Comparison of ENCODE assay signal across 27 cellular contexts in genomic region chr13:113112893-113113845, GRCh38. TPM values are rescaled to one million over a fixed set of nuclear protein-coding genes. Genes with fewer than 3 reads are reported as not detected.
DNase-seq lines count a peak whose midpoint lies in the region; ATAC-seq, FAIRE-seq and TF ChIP-seq lines count a peak whose summit lies in the region.
"Had no signal": no experiment of that assay in that cellular context is flagged by ENCODE, and none has a peak within 500 bp of the region (broad histone marks: within the 10 kb centered on the region; RNA-seq: fewer than 3 reads in every experiment).

No MANE protein-coding gene starts in this region.

- peak; percentile 30 for DNase-seq in activated naive CD8-positive, alpha-beta T cell treated with anti-CD3 and anti-CD28 coated beads, Interleukin-2, amount 10 ng/mL, durations not matched to agents 7 days and 5 days
- DNase-seq in activated naive CD8-positive, alpha-beta T cell treated with anti-CD3 and anti-CD28 coated beads for 36 hours: no peak
- DNase-seq in astrocyte (ENCODE audit: low read depth) (no peak), mesenteric fat pad (ENCODE audit: low spot score) (peak; percentile 55), aorta (peak; percentile 3 to 17), SIG-M5 treated with dmso at 0.1 percent for 504 hours (lab: John Stamatoyannopoulos, UW; ENCODE audit: unreplicated experiment) (no peak), ecto neural progenitor cell (ENCODE audit: low spot score) (no peak)
- DNase-seq: activated CD4-positive, alpha-beta T cell treated with anti-CD3 and anti-CD28 coated beads for 1 hour; activated CD8-positive, alpha-beta T cell treated with anti-CD3 and anti-CD28 coated beads for 36 hours; cerebellar nuclear complex; DMS53; GF-D8; GOT3; mesendoderm; NCI-H1105; NCI-H1930; NCI-H226; NCI-H748 treated with DMSO at 0.1 percent for 48 hours; small intestine; stimulated activated CD4-positive, alpha-beta T cell treated with anti-CD3 and anti-CD28 coated beads, Interleukin-2, amount 100 ng/mL, for 24 hours; T-helper 9 cell had no signal

- H3K27me3 Mint-ChIP-seq in activated naive CD8-positive, alpha-beta T cell treated with anti-CD3 and anti-CD28 coated beads, Interleukin-2, amount 10 ng/mL, durations not matched to agents 7 days and 5 days: peaks cover 8% of the 10 kb centered on the region
- peaks cover 4% of the 10 kb centered on the region for H3K27me3 Mint-ChIP-seq in activated naive CD8-positive, alpha-beta T cell treated with anti-CD3 and anti-CD28 coated beads for 36 hours
- H3K27me3 Mint-ChIP-seq in astrocyte (ENCODE audit: low read depth, unreplicated experiment): peaks cover 29% of the 10 kb centered on the region
- H3K27me3 Mint-ChIP-seq: activated naive CD4-positive, alpha-beta T cell treated with anti-CD3 and anti-CD28 coated beads, Interleukin-2, amount 50 U/mL, for 24 hours had no signal

- TF ChIP-seq CTCF in astrocyte (IDR thresholded peaks at IDR 0.05; ENCODE audit: insufficient read depth, low read depth, low read length): no peak

- no peaks in the 10 kb centered on the region for H3K36me3 Mint-ChIP-seq in activated naive CD8-positive, alpha-beta T cell treated with anti-CD3 and anti-CD28 coated beads, Interleukin-2, amount 10 ng/mL, durations not matched to agents 7 days and 5 days
- H3K36me3 Mint-ChIP-seq in activated naive CD8-positive, alpha-beta T cell treated with anti-CD3 and anti-CD28 coated beads for 36 hours: no peaks in the 10 kb centered on the region
- no peaks in the 10 kb centered on the region for H3K36me3 Mint-ChIP-seq in astrocyte (ENCODE audit: low read depth, unreplicated experiment)
- H3K36me3 Mint-ChIP-seq: activated naive CD4-positive, alpha-beta T cell treated with anti-CD3 and anti-CD28 coated beads, Interleukin-2, amount 50 U/mL, for 24 hours had no signal

- H4K20me1 ChIP-seq in astrocyte (ENCODE audit: insufficient read depth, low read length): no peaks in the 10 kb centered on the region
- H4K20me1 ChIP-seq: BLaER1 had no signal

- ATAC-seq in activated naive CD8-positive, alpha-beta T cell treated with anti-CD3 and anti-CD28 coated beads, Interleukin-2, amount 10 ng/mL, durations not matched to agents 7 days and 5 days (ENCODE audit: low read depth): peak; percentile 35
- ATAC-seq in aorta (ENCODE audit: low FRiP score): peak; percentile 11
- ATAC-seq in HG02571 (IDR thresholded peaks at IDR 0.05; ENCODE audit: unreplicated experiment): no peak
- ATAC-seq: activated CD8-positive, alpha-beta T cell treated with anti-CD3 and anti-CD28 coated beads for 36 hours had no signal

- WGBS in aorta, 2 donors: 76 to 84% methylated on average over 9 of the region's 9 CpGs

- H3K9me3 ChIP-seq in astrocyte (ENCODE audit: insufficient read depth, low read depth, low read length) (no peaks in the 10 kb centered on the region), aorta (ENCODE audit: control insufficient read depth, low read length) (no peaks in the 10 kb centered on the region)

- no peak overlapping the region for H3K4me3 Mint-ChIP-seq in activated naive CD8-positive, alpha-beta T cell treated with anti-CD3 and anti-CD28 coated beads, Interleukin-2, amount 10 ng/mL, durations not matched to agents 7 days and 5 days
- H3K4me3 Mint-ChIP-seq in activated naive CD8-positive, alpha-beta T cell treated with anti-CD3 and anti-CD28 coated beads for 36 hours: no peak overlapping the region
- H3K4me3 Mint-ChIP-seq in astrocyte (ENCODE audit: unreplicated experiment): no peak overlapping the region
- H3K4me3 Mint-ChIP-seq: activated CD8-positive, alpha-beta T cell treated with anti-CD3 and anti-CD28 coated beads for 36 hours; activated naive CD4-positive, alpha-beta T cell treated with anti-CD3 and anti-CD28 coated beads, Interleukin-2, amount 50 U/mL, for 24 hours had no signal

- no peak overlapping the region for H3K9ac ChIP-seq in astrocyte (ENCODE audit: low read length)
- H3K9ac ChIP-seq: BLaER1 had no signal

- H3K4me1 ChIP-seq in astrocyte (ENCODE audit: insufficient read depth, low read length) (peaks cover 3% of the 10 kb centered on the region), aorta (ENCODE audit: control insufficient read depth in 1 of 2, insufficient read depth in 2 of 2, low read length in 2 of 2) (no peaks in the 10 kb centered on the region)

- H3K4me3 ChIP-seq in astrocyte (ENCODE audit: insufficient read depth, low read depth, low read length): no peak overlapping the region
- no peak overlapping the region for H3K4me3 ChIP-seq in aorta (ENCODE audit: low read length in 2 of 2)
- H3K4me3 ChIP-seq: BLaER1, dorsolateral prefrontal cortex had no signal

- H2AFZ ChIP-seq in astrocyte (ENCODE audit: low read depth, low read length): no peak overlapping the region

- H3K27ac ChIP-seq in astrocyte (ENCODE audit: low read depth, low read length) (no peak overlapping the region), aorta (ENCODE audit: low read depth in 1 of 2, low read length in 2 of 2) (no peak overlapping the region)
- H3K27ac ChIP-seq: BLaER1, dorsolateral prefrontal cortex, neutrophil had no signal

- H3K36me3 ChIP-seq in astrocyte (ENCODE audit: insufficient read depth, low read length) (no peaks in the 10 kb centered on the region), aorta (ENCODE audit: control insufficient read depth in 1 of 2, insufficient read depth in 2 of 2, low read length in 1 of 2) (no peaks in the 10 kb centered on the region)
- H3K36me3 ChIP-seq: BLaER1, neutrophil had no signal

- peaks cover 2% of the 10 kb centered on the region for H3K4me1 Mint-ChIP-seq in activated naive CD8-positive, alpha-beta T cell treated with anti-CD3 and anti-CD28 coated beads, Interleukin-2, amount 10 ng/mL, durations not matched to agents 7 days and 5 days
- H3K4me1 Mint-ChIP-seq in activated naive CD8-positive, alpha-beta T cell treated with anti-CD3 and anti-CD28 coated beads for 36 hours: peaks cover 3% of the 10 kb centered on the region
- H3K4me1 Mint-ChIP-seq in astrocyte (ENCODE audit: low read depth, unreplicated experiment): peaks cover 3% of the 10 kb centered on the region
- H3K4me1 Mint-ChIP-seq: activated naive CD4-positive, alpha-beta T cell treated with anti-CD3 and anti-CD28 coated beads, Interleukin-2, amount 50 U/mL, for 24 hours had no signal

- no peak overlapping the region for H3K27ac Mint-ChIP-seq in activated naive CD8-positive, alpha-beta T cell treated with anti-CD3 and anti-CD28 coated beads, Interleukin-2, amount 10 ng/mL, durations not matched to agents 7 days and 5 days
- H3K27ac Mint-ChIP-seq in activated naive CD8-positive, alpha-beta T cell treated with anti-CD3 and anti-CD28 coated beads for 36 hours: no peak overlapping the region
- H3K27ac Mint-ChIP-seq in astrocyte (ENCODE audit: unreplicated experiment): no peak overlapping the region
- H3K27ac Mint-ChIP-seq: activated CD8-positive, alpha-beta T cell treated with anti-CD3 and anti-CD28 coated beads for 36 hours; activated naive CD4-positive, alpha-beta T cell treated with anti-CD3 and anti-CD28 coated beads, Interleukin-2, amount 50 U/mL, for 24 hours had no signal

- no peaks in the 10 kb centered on the region for H3K9me3 Mint-ChIP-seq in activated naive CD8-positive, alpha-beta T cell treated with anti-CD3 and anti-CD28 coated beads, Interleukin-2, amount 10 ng/mL, durations not matched to agents 7 days and 5 days
- H3K9me3 Mint-ChIP-seq in activated naive CD8-positive, alpha-beta T cell treated with anti-CD3 and anti-CD28 coated beads for 36 hours: no peaks in the 10 kb centered on the region
- H3K9me3 Mint-ChIP-seq in astrocyte (ENCODE audit: unreplicated experiment): peaks cover 3% of the 10 kb centered on the region
- H3K9me3 Mint-ChIP-seq: activated CD8-positive, alpha-beta T cell treated with anti-CD3 and anti-CD28 coated beads for 36 hours; activated naive CD4-positive, alpha-beta T cell treated with anti-CD3 and anti-CD28 coated beads, Interleukin-2, amount 50 U/mL, for 24 hours had no signal

- peak; percentile 66 for FAIRE-seq in astrocyte (lab: Jason Lieb, UNC)
- FAIRE-seq: small intestine had no signal

- no peak overlapping the region for H3K4me2 ChIP-seq in astrocyte (ENCODE audit: low read length)
- H3K4me2 ChIP-seq: BLaER1 had no signal

- intact Hi-C loops in aorta (cut with DNase I): no loop called here

- H3K79me2 ChIP-seq in astrocyte (ENCODE audit: insufficient read depth, low read length): no peaks in the 10 kb centered on the region

- peaks cover 23% of the 10 kb centered on the region for H3K27me3 ChIP-seq in astrocyte (ENCODE audit: insufficient read depth, low read length)
- no peaks in the 10 kb centered on the region for H3K27me3 ChIP-seq in aorta (ENCODE audit: control insufficient read depth in 1 of 2, insufficient read depth in 2 of 2, low read length in 1 of 2)
- H3K27me3 ChIP-seq: BLaER1 had no signal

- POLR2A ChIA-PET in activated naive CD8-positive, alpha-beta T cell treated with anti-CD3 and anti-CD28 coated beads, Interleukin-2, amount 10 ng/mL, durations not matched to agents 7 days and 5 days (lab: Charles Lee): interaction anchor here (0.8 kb wide), 1 partner anchor 96 kb away, joined by 5 read pairs; the partner anchor contains the start of gene PCID2

RNA-seq across cellular contexts. Expression of gene F7, which starts 7.6 kb away (rescaled TPM):
- under 1 TPM in 1 of 2 experiments, not detected in 1; 0.31 TPM for total RNA-seq in activated naive CD8-positive, alpha-beta T cell treated with anti-CD3 and anti-CD28 coated beads, Interleukin-2, amount 10 ng/mL, durations not matched to agents 7 days and 5 days
- under 1 TPM; 0.49 to 0.94 TPM for total RNA-seq in activated naive CD8-positive, alpha-beta T cell treated with anti-CD3 and anti-CD28 coated beads for 36 hours
- not detected in 2 replicates for total RNA-seq in astrocyte
- 0.35 TPM for total RNA-seq in mesenteric fat pad
- total RNA-seq in aorta: under 1 TPM in 1 of 2 donors, not detected in 1; 0.69 TPM
- polyA plus RNA-seq in aorta: under 1 TPM in 1 of 2 donors, not detected in 1; 0.08 TPM
- total RNA-seq: LHCN-M2 had no signal

RNA-seq across cellular contexts. Expression of gene F10, which starts 9.4 kb away (rescaled TPM):
- not detected for total RNA-seq in activated naive CD8-positive, alpha-beta T cell treated with anti-CD3 and anti-CD28 coated beads, Interleukin-2, amount 10 ng/mL, durations not matched to agents 7 days and 5 days
- not detected for total RNA-seq in activated naive CD8-positive, alpha-beta T cell treated with anti-CD3 and anti-CD28 coated beads for 36 hours
- total RNA-seq in astrocyte: 0.45 TPM in 1 of 2 replicates, not detected in the other
- total RNA-seq in mesenteric fat pad: 6.6 TPM
- total RNA-seq in aorta: 10 to 100 TPM in 1 of 2 donors, 1 to 10 TPM in 1; 6.5 to 38.4 TPM
- polyA plus RNA-seq in aorta: 10 to 100 TPM in 1 of 2 donors, 1 to 10 TPM in 1; 9.3 to 18.2 TPM
- total RNA-seq: activated CD8-positive, alpha-beta T cell treated with anti-CD3 and anti-CD28 coated beads for 36 hours had no signal

RNA-seq across cellular contexts. Expression of gene PROZ, which starts 45.3 kb away (rescaled TPM):
- total RNA-seq in activated naive CD8-positive, alpha-beta T cell treated with anti-CD3 and anti-CD28 coated beads, Interleukin-2, amount 10 ng/mL, durations not matched to agents 7 days and 5 days: not detected
- total RNA-seq in activated naive CD8-positive, alpha-beta T cell treated with anti-CD3 and anti-CD28 coated beads for 36 hours: under 1 TPM in 1 of 2 experiments, not detected in 1; 0.14 TPM
- total RNA-seq in astrocyte (not detected in 2 replicates), mesenteric fat pad (not detected), aorta (not detected)
- polyA plus RNA-seq in aorta: not detected
- total RNA-seq: activated CD8-positive, alpha-beta T cell treated with anti-CD3 and anti-CD28 coated beads for 36 hours; LHCN-M2 had no signal
- polyA plus RNA-seq: small intestine had no signal

Comparison
In these comparisons a context has a peak if more than half of its experiments do, and no peak if none do; other contexts are left out.
1. DNase-seq: peak in activated naive CD8-positive, alpha-beta T cell treated with anti-CD3 and anti-CD28 coated beads, Interleukin-2, amount 10 ng/mL, durations not matched to agents 7 days and 5 days (single experiment), mesenteric fat pad (single experiment) and aorta (2 of 2); none in activated naive CD8-positive, alpha-beta T cell treated with anti-CD3 and anti-CD28 coated beads for 36 hours (single experiment), astrocyte (single experiment), SIG-M5 treated with dmso at 0.1 percent for 504 hours (single experiment) and ecto neural progenitor cell (single experiment).